Comparison of ENCODE assay signal across 16 cellular contexts in the genomic region with DNA sequence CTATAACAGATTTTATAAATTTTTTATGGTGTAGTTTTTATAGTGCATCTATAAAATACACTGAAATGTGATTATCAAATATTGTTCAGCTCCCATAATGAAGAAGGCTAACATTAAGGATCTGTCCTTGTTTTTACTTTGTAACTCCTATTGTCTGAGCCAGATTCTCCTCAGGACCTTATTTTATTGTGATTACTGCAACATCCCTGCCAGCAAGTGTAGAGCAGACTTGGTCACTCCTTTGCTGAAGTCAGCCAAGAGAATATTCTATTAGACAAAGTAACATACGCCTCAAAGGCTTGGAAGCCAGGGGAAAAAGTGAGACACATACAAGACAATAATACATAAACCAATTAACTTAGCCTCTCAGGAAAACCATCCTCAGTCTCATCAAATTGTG.
DNase-seq lines count a peak whose midpoint lies in the region; ATAC-seq, FAIRE-seq and TF ChIP-seq lines count a peak whose summit lies in the region.
"Had no signal": no experiment of that assay in that cellular context is flagged by ENCODE, and none has a peak within 500 bp of the region (broad histone marks: within the 10 kb centered on the region; RNA-seq: fewer than 3 reads in every experiment).

No MANE protein-coding gene starts in this region.

- no peak overlapping the region for H3K27ac ChIP-seq in astrocyte (ENCODE audit: low read depth, low read length)
- H3K27ac ChIP-seq: C4-2B, GM23248 had no signal

- no peaks in the 10 kb centered on the region for H3K27me3 ChIP-seq in astrocyte (ENCODE audit: insufficient read depth, low read length)
- H3K27me3 ChIP-seq: BE2C had no signal

- no peaks in the 10 kb centered on the region for H3K36me3 ChIP-seq in astrocyte (ENCODE audit: insufficient read depth, low read length)
- H3K36me3 ChIP-seq: BE2C had no signal

- H3K36me3 Mint-ChIP-seq in astrocyte (ENCODE audit: low read depth, unreplicated experiment) (no peaks in the 10 kb centered on the region), osteocyte (ENCODE audit: unreplicated experiment) (no peaks in the 10 kb centered on the region)

- no peak overlapping the region for H2AFZ ChIP-seq in astrocyte (ENCODE audit: low read depth, low read length)
- H2AFZ ChIP-seq: GM23248 had no signal

- TF ChIP-seq CTCF in astrocyte (IDR thresholded peaks at IDR 0.05; ENCODE audit: insufficient read depth, low read depth, low read length) (no peak), osteocyte (IDR thresholded peaks at IDR 0.05) (no peak)

- no peaks in the 10 kb centered on the region for H3K9me3 Mint-ChIP-seq in astrocyte (ENCODE audit: unreplicated experiment)
- no peaks in the 10 kb centered on the region for H3K9me3 Mint-ChIP-seq in osteocyte (ENCODE audit: unreplicated experiment)
- H3K9me3 Mint-ChIP-seq: CD4-positive, alpha-beta memory T cell had no signal

- DNase-seq in Right ventricle myocardium superior (no peak), cardiac septum (ENCODE audit: low spot score) (no peak), astrocyte (ENCODE audit: low read depth) (no peak), left colon (no peak), SW480 (ENCODE audit: low spot score) (no peak), osteocyte (ENCODE audit: extremely low spot score, unreplicated experiment) (no peak)
- DNase-seq: BE2C; CD4-positive, alpha-beta memory T cell; DMS79; GM23248 had no signal

- H3K27ac Mint-ChIP-seq in astrocyte (ENCODE audit: unreplicated experiment) (no peak overlapping the region), osteocyte (ENCODE audit: unreplicated experiment) (no peak overlapping the region)
- H3K27ac Mint-ChIP-seq: CD4-positive, alpha-beta memory T cell had no signal

- intact Hi-C loops in Right ventricle myocardium superior (cut with DNase I): no loop called here
- intact Hi-C loops in cardiac septum (cut with DNase I): no loop called here
- intact Hi-C loops in left colon (cut with DNase I, micrococcal nuclease): no loop called here

- H3K9ac ChIP-seq in astrocyte (ENCODE audit: low read length): no peak overlapping the region
- H3K9ac ChIP-seq: GM23248 had no signal

- no peak overlapping the region for H3K4me3 ChIP-seq in astrocyte (ENCODE audit: insufficient read depth, low read depth, low read length)
- H3K4me3 ChIP-seq: A549, GM23248 had no signal

- no peak overlapping the region for H3K4me3 Mint-ChIP-seq in astrocyte (ENCODE audit: unreplicated experiment)
- H3K4me3 Mint-ChIP-seq in osteocyte (ENCODE audit: unreplicated experiment): no peak overlapping the region
- H3K4me3 Mint-ChIP-seq: CD4-positive, alpha-beta memory T cell had no signal

- H3K4me2 ChIP-seq in astrocyte (ENCODE audit: low read length): no peak overlapping the region
- H3K4me2 ChIP-seq: A549 had no signal

- H3K27me3 Mint-ChIP-seq in astrocyte (ENCODE audit: low read depth, unreplicated experiment) (no peaks in the 10 kb centered on the region), osteocyte (ENCODE audit: unreplicated experiment) (no peaks in the 10 kb centered on the region)
- H3K27me3 Mint-ChIP-seq: CD4-positive, alpha-beta memory T cell had no signal

- no peaks in the 10 kb centered on the region for H3K9me3 ChIP-seq in astrocyte (ENCODE audit: insufficient read depth, low read depth, low read length)
- H3K9me3 ChIP-seq: A549, BE2C had no signal

- no peaks in the 10 kb centered on the region for H3K79me2 ChIP-seq in astrocyte (ENCODE audit: insufficient read depth, low read length)

- peak; percentile 9 for FAIRE-seq in astrocyte (lab: Jason Lieb, UNC)
- FAIRE-seq: A549, G401.6, GM12891, H54 had no signal

- ATAC-seq in Right ventricle myocardium superior (ENCODE audit: poor library complexity) (peak; percentile 56), left colon (peak; percentile 72)
- ATAC-seq: A549, HCT116 had no signal

- H4K20me1 ChIP-seq in astrocyte (ENCODE audit: insufficient read depth, low read length): no peaks in the 10 kb centered on the region

- no peaks in the 10 kb centered on the region for H3K4me1 ChIP-seq in astrocyte (ENCODE audit: insufficient read depth, low read length)
- H3K4me1 ChIP-seq: BE2C had no signal

- no peaks in the 10 kb centered on the region for H3K4me1 Mint-ChIP-seq in astrocyte (ENCODE audit: low read depth, unreplicated experiment)
- H3K4me1 Mint-ChIP-seq in osteocyte (ENCODE audit: unreplicated experiment): no peaks in the 10 kb centered on the region
